1 cellular context compared by ENCODE assay signal in genomic region chr12:6423267-6424007, GRCh38.
TF ChIP-seq lines count a peak whose summit lies in the region.

No MANE protein-coding gene starts in this region.

TF ChIP-seq in HepG2, 621 proteins besides CTCF, POLR2A, EP300 and RAD21 (continued from another document and continues in another):
- TF ChIP-seq ZNF639 (CRISPR knock-in tag; conservative IDR thresholded peaks at IDR 0.05) (no peak), HMGXB4 (CRISPR knock-in tag; IDR thresholded peaks at IDR 0.05; ENCODE audit: borderline replicate concordance in 1 of 2, low read depth in 1 of 2) (peak; percentile 42 to 75; a peak in 2 of 4 replicates), SMARCC2 (IDR thresholded peaks at IDR 0.05) (no peak), EZH2 (conservative IDR thresholded peaks at IDR 0.05; ENCODE audit: low read depth, low read length) (no peak), CREB3 (CRISPR knock-in tag; IDR thresholded peaks at IDR 0.05) (no peak), CERS6 (CRISPR knock-in tag; IDR thresholded peaks at IDR 0.05) (no peak), HINFP (CRISPR knock-in tag; IDR thresholded peaks at IDR 0.05; ENCODE audit: low read depth) (no peak), MATR3 (CRISPR knock-in tag; IDR thresholded peaks at IDR 0.05) (no peak), BRF2 (CRISPR knock-in tag; IDR thresholded peaks at IDR 0.05) (no peak), ETV6 (CRISPR knock-in tag; conservative IDR thresholded peaks at IDR 0.05) (no peak), BATF2 (CRISPR knock-in tag; IDR thresholded peaks at IDR 0.05) (no peak), ZNF251 (CRISPR knock-in tag; IDR thresholded peaks at IDR 0.05) (no peak), KDM1A (CRISPR knock-in tag; IDR thresholded peaks at IDR 0.05) (no peak), ELF3 (CRISPR knock-in tag; IDR thresholded peaks at IDR 0.05) (peak; percentile 70), TOE1 (CRISPR knock-in tag; IDR thresholded peaks at IDR 0.05) (no peak), ETS1 (CRISPR knock-in tag; IDR thresholded peaks at IDR 0.05) (no peak), HNF1B (CRISPR knock-in tag; IDR thresholded peaks at IDR 0.05) (no peak), POLR2G (IDR thresholded peaks at IDR 0.05; ENCODE audit: low read depth, low read length) (no peak), MLLT10 (CRISPR knock-in tag; IDR thresholded peaks at IDR 0.05) (no peak), ZNF781 (CRISPR knock-in tag; IDR thresholded peaks at IDR 0.05; ENCODE audit: borderline replicate concordance, not compliant biosample characterization) (no peak), REXO4 (CRISPR knock-in tag; IDR thresholded peaks at IDR 0.05; ENCODE audit: borderline replicate concordance) (no peak), KDM4B (CRISPR knock-in tag; IDR thresholded peaks at IDR 0.05) (no peak), GATAD1 (CRISPR knock-in tag; IDR thresholded peaks at IDR 0.05) (peak; percentile 59), SOX13 (IDR thresholded peaks at IDR 0.05) (no peak), SOX13 (CRISPR knock-in tag; conservative IDR thresholded peaks at IDR 0.05 in 1 of 2, IDR thresholded peaks at IDR 0.05 in 1 of 2) (no peak), ZNF75D (CRISPR knock-in tag; IDR thresholded peaks at IDR 0.05; ENCODE audit: borderline replicate concordance) (no peak), ZNF317 (CRISPR knock-in tag; IDR thresholded peaks at IDR 0.05) (no peak), STAT6 (CRISPR knock-in tag; IDR thresholded peaks at IDR 0.05; ENCODE audit: borderline replicate concordance) (no peak), ZNF629 (CRISPR knock-in tag; conservative IDR thresholded peaks at IDR 0.05) (no peak), ESRRA (CRISPR knock-in tag; IDR thresholded peaks at IDR 0.05; ENCODE audit: low read depth) (no peak), BCL3 (CRISPR knock-in tag; IDR thresholded peaks at IDR 0.05) (no peak), ZKSCAN8 (CRISPR knock-in tag; IDR thresholded peaks at IDR 0.05; ENCODE audit: borderline replicate concordance) (peak; percentile 70; the same call in 1 of the 2 replicates), HHEX (CRISPR knock-in tag; IDR thresholded peaks at IDR 0.05) (no peak), REST (IDR thresholded peaks at IDR 0.05; ENCODE audit: borderline replicate concordance in 1 of 2, low read depth in 1 of 2, low read length in 2 of 2) (no peak), ZSCAN22 (CRISPR knock-in tag; IDR thresholded peaks at IDR 0.05) (no peak), CREBL2 (CRISPR knock-in tag; IDR thresholded peaks at IDR 0.05; ENCODE audit: borderline replicate concordance) (no peak), ATAD3A (CRISPR knock-in tag; IDR thresholded peaks at IDR 0.05) (no peak), ZBTB39 (CRISPR knock-in tag; IDR thresholded peaks at IDR 0.05) (no peak)
